14 cellular contexts compared by ENCODE assay signal in the genomic region with DNA sequence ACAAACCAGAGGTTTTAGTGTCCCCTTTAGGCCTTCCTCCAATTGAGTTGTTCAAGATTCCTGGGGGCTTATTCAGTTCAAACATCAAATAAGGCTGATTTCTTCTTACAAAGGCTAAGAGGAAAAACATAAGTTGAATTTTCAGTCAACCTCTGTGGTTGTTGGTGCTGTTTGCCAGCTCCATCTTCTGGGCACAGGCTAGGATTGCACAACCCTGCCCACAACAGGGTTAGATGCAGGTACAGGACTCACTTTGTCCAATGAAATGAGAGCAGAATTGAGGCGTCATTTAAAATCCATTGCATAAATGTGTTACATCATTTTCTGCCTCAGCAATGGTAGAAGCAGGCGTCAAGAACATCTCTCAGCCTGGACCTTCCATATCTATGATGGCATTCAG.
A peak's percentile ranks its signal among the peaks of the same experiment; 100 is the strongest.
DNase-seq lines count a peak whose midpoint lies in the region; ATAC-seq and TF ChIP-seq lines count a peak whose summit lies in the region.
"Had no signal": no experiment of that assay in that cellular context is flagged by ENCODE, and none has a peak within 500 bp of the region (broad histone marks: within the 10 kb centered on the region; RNA-seq: fewer than 3 reads in every experiment).

No MANE protein-coding gene starts in this region.

- DNase-seq in AG09319 (ENCODE audit: extremely low read depth, low read depth) (no peak), HFF-Myc (ENCODE audit: extremely low read depth, low read depth) (no peak), SK-MEL-5 (ENCODE audit: low read depth, low spot score) (peak; percentile 25), iPS-NIHi7 (ENCODE audit: extremely low spot score) (peak; percentile 38), NCI-H146 (lab: John Stamatoyannopoulos, UW) (no peak), NCI-H1436 (lab: John Stamatoyannopoulos, UW) (no peak)
- DNase-seq: activated naive CD8-positive, alpha-beta T cell treated with anti-CD3 and anti-CD28 coated beads for 36 hours; CD4-positive, alpha-beta memory T cell; dorsolateral prefrontal cortex; glutamatergic neuron; NCI-H2227 treated with DMSO at 0.1 percent for 48 hours had no signal

- ATAC-seq in HG03571 (IDR thresholded peaks at IDR 0.05; ENCODE audit: unreplicated experiment): no peak
- ATAC-seq in HG03039 (IDR thresholded peaks at IDR 0.05; ENCODE audit: unreplicated experiment): no peak

- TF ChIP-seq CTCF in AG09319 (IDR thresholded peaks at IDR 0.05; ENCODE audit: low read depth, low read length): peak; percentile 19
- TF ChIP-seq CTCF in HFF-Myc (IDR thresholded peaks at IDR 0.05; ENCODE audit: low read depth, low read length, missing control alignments): peak; percentile 30

- H3K4me3 ChIP-seq in HFF-Myc (replicated peaks; ENCODE audit: low read depth, low read length): no peak overlapping the region
- H3K4me3 ChIP-seq: dorsolateral prefrontal cortex, suprapubic skin had no signal

- in situ Hi-C loops in SK-MEL-5 (cut with HindIII; ENCODE audit: low pct_unique_long_range_greater_than_20kb, low sequenced_read_pairs): no loop called here

Comparison
In these comparisons a context has a peak if more than half of its experiments do, and no peak if none do; other contexts are left out.
1. DNase-seq: peak in SK-MEL-5 (single experiment) and iPS-NIHi7 (single experiment); none in AG09319 (single experiment), HFF-Myc (single experiment), NCI-H146 (single experiment) and NCI-H1436 (single experiment).